14 cellular contexts compared by ENCODE assay signal in the genomic region with DNA sequence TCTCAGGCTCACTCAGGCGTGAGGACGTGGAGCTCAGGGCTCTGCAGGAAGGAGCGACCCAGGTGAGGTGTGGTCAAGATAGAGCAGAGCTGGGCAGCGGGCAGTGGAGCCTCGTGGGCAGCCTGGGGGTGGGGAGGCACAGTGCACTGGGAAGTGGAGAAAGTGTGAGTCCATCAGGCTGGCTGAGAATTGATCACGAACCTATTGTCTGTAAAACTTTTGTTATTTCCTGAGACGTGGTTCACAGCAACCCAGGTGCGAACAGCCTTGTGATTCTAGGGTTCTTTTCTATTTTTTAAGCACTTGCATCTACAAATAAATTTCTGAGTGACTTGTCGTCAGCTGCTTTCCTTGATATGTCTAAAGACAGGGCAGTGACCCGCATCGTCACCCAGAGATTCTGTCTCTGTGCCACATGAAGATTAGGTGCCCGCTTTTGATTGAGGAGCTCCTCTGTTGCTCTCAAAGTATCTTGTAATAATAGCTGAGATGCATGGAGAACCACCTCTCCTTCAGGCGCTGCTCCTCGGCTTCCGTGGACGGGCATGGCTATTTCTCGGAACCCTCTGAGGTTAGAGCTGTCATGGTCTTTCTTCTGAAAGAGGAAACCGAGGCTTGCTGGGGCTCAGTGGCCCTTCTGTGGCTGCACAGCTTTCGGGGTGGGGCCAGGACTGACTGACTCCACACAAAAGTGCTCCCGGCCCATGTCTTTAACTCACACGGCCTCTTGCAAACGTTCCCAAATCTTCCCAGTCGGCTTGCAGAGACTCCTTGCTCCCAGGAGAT. TPM values are rescaled to one million over a fixed set of nuclear protein-coding genes. Genes with fewer than 3 reads are reported as not detected.
DNase-seq lines count a peak whose midpoint lies in the region; ATAC-seq and TF ChIP-seq lines count a peak whose summit lies in the region.
"Had no signal": no experiment of that assay in that cellular context is flagged by ENCODE, and none has a peak within 500 bp of the region (broad histone marks: within the 10 kb centered on the region; RNA-seq: fewer than 3 reads in every experiment).

No MANE protein-coding gene starts in this region.

- intact Hi-C loops in left ventricle myocardium inferior (cut with micrococcal nuclease) (no loop called here), lower lobe of right lung (cut with DNase I) (no loop called here)

- H3K27me3 ChIP-seq in mononuclear cell (ENCODE audit: insufficient read depth, low read length) (no peaks in the 10 kb centered on the region), left ventricle myocardium inferior (ENCODE audit: low read depth) (peaks cover 58% of the 10 kb centered on the region), lower lobe of right lung (ENCODE audit: low read depth) (peaks cover 10% of the 10 kb centered on the region)

- H3K9me3 ChIP-seq in mononuclear cell (ENCODE audit: low read depth, low read length) (no peaks in the 10 kb centered on the region), left ventricle myocardium inferior (replicated peaks) (no peaks in the 10 kb centered on the region), lower lobe of right lung (no peaks in the 10 kb centered on the region)

- peak overlapping the region; percentile 41 for H3K4me3 ChIP-seq in mononuclear cell (ENCODE audit: low read length)
- H3K4me3 ChIP-seq in left ventricle myocardium inferior, result no peak overlapping the region
- H3K4me3 ChIP-seq in lower lobe of right lung, result no peak overlapping the region

- H3K27ac ChIP-seq in left ventricle myocardium inferior (replicated peaks) (no peak overlapping the region), lower lobe of right lung (no peak overlapping the region)

- H3K4me1 ChIP-seq in mononuclear cell (ENCODE audit: insufficient read depth, low read length), result peaks cover 67% of the 10 kb centered on the region
- H3K4me1 ChIP-seq in left ventricle myocardium inferior, result no peaks in the 10 kb centered on the region
- H3K4me1 ChIP-seq in lower lobe of right lung, result no peaks in the 10 kb centered on the region

- TF ChIP-seq CTCF in left ventricle myocardium inferior (IDR thresholded peaks at IDR 0.05; ENCODE audit: borderline replicate concordance) (no peak), lower lobe of right lung (IDR thresholded peaks at IDR 0.05) (no peak)

- DNase-seq in T1000 (lab: John Stamatoyannopoulos, UW), result no peak
- no peak for DNase-seq in left ventricle myocardium inferior
- DNase-seq in SKM-1 treated with dmso at 0.1 percent for 144 hours (lab: John Stamatoyannopoulos, UW; ENCODE audit: unreplicated experiment), result no peak
- no peak for DNase-seq in lower lobe of right lung
- DNase-seq: activated CD8-positive, alpha-beta memory T cell treated with anti-CD3 and anti-CD28 coated beads for 24 hours; DMS79 treated with DMSO at 0.1 percent for 48 hours; mesenchymal stem cell; NCI-H2227 treated with DMSO at 0.1 percent for 48 hours had no signal

- H3K36me3 ChIP-seq in left ventricle myocardium inferior (no peaks in the 10 kb centered on the region), lower lobe of right lung (no peaks in the 10 kb centered on the region)

- peak; percentile 43 for ATAC-seq in GM18498 (IDR thresholded peaks at IDR 0.05; ENCODE audit: unreplicated experiment)
- ATAC-seq in GM19455 (IDR thresholded peaks at IDR 0.05; ENCODE audit: unreplicated experiment), result peak; percentile 40
- ATAC-seq in HG03432 (IDR thresholded peaks at IDR 0.05; ENCODE audit: unreplicated experiment), result peak; percentile 41
- ATAC-seq in lower lobe of right lung, result no peak

RNA-seq across cellular contexts. Expression of a gene that starts 0.7 kb away (rescaled TPM):
- total RNA-seq in mononuclear cell (14.8 TPM), left ventricle myocardium inferior (not detected), lower lobe of right lung (0.83 TPM)
- total RNA-seq: SK-MEL-5 had no signal

RNA-seq across cellular contexts. Expression of a gene that starts 35.5 kb away (rescaled TPM):
- total RNA-seq in mononuclear cell (not detected), left ventricle myocardium inferior (not detected), lower lobe of right lung (not detected)
- total RNA-seq: SK-MEL-5, skeletal muscle tissue had no signal

Comparison
In these comparisons a context has a peak if more than half of its experiments do, and no peak if none do; other contexts are left out.
1. ATAC-seq: peak in GM18498 (single experiment), GM19455 (single experiment) and HG03432 (single experiment); none in lower lobe of right lung (0 of 2).